In the genomic region with DNA sequence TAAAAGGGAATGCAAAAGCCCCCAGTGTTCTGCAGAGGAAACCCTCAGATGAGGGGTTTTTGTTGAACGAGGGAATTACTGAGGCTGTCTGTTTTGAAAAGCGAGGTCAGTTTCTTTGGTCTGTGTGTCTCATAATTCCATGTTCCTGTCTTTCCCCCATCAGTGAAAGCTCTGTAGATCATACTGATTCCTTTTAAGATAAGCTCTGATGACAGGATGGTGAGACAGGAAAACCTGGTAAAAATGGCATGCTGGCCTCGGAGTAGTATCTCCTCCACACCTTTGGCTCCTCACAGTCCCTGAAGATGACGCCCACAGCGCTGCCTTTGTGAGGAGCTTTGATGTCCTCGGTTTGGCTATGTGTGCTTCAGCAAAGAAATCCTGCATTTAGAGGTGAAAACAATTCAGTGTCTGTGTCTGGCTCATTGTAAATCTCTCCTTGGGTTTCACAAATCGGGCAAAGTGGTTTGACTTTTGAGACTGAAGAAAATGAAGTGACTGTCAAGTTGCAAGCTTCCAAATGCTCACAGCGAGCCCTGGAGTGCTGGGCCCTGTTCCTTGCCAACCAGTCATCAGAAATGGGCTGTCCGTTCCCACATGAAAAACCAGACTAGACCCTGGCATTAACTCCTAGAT, we compare ENCODE assay signal across 25 cellular contexts.
"Had no signal": no experiment of that assay in that cellular context is flagged by ENCODE, and none has a peak within 500 bp of the region (broad histone marks: within the 10 kb centered on the region; RNA-seq: fewer than 3 reads in every experiment).

No MANE protein-coding gene starts in this region.

- H3K4me3 Mint-ChIP-seq: dendritic cell treated with granulocyte-macrophage colony-stimulating factor and Interleukin-4, amounts not matched to agents 40 ng/mL and 50 ng/mL, for 4 days; effector memory CD8-positive, alpha-beta T cell; immature natural killer cell; memory B cell; naive B cell; nephron progenitor cell; stimulated activated memory B cell treated with anti-CD40 and anti-IgM and Interleukin-4, amounts not matched to agents 10 μg/mL and 1 μg/mL and 100 μg/mL, for 72 hours; stimulated activated naive CD8-positive, alpha-beta T cell treated with anti-CD3 and anti-CD28 coated beads, Interleukin-15, amount 100 ng/mL, for 72 hours had no signal

- ATAC-seq: effector memory CD8-positive, alpha-beta T cell; gastroesophageal sphincter; left lung; lower lobe of right lung; psoas muscle; sciatic nerve; stimulated activated memory B cell treated with anti-CD40 and anti-IgM and Interleukin-4, amounts not matched to agents 10 μg/mL and 1 μg/mL and 100 μg/mL, for 72 hours; stimulated activated naive CD8-positive, alpha-beta T cell treated with anti-CD3 and anti-CD28 coated beads, Interleukin-15, amount 100 ng/mL, for 72 hours had no signal

- H3K27me3 ChIP-seq: esophagus squamous epithelium, gastroesophageal sphincter, left lung, spleen, testis, tibial nerve had no signal

- H3K9me3 ChIP-seq: esophagus squamous epithelium, psoas muscle, testis, tibial nerve had no signal

- H3K4me1 ChIP-seq: esophagus squamous epithelium, gastroesophageal sphincter, left lung, lower lobe of right lung, parathyroid adenoma, psoas muscle, spleen, testis, tibial nerve had no signal

- H3K36me3 ChIP-seq: esophagus squamous epithelium, gastroesophageal sphincter, left lung, lower lobe of right lung, spleen, tibial nerve had no signal

- H2AFZ ChIP-seq: parathyroid adenoma had no signal

- H3K27ac Mint-ChIP-seq: dendritic cell treated with granulocyte-macrophage colony-stimulating factor and Interleukin-4, amounts not matched to agents 40 ng/mL and 50 ng/mL, for 4 days; effector memory CD8-positive, alpha-beta T cell; immature natural killer cell; memory B cell; nephron progenitor cell; stimulated activated memory B cell treated with anti-CD40 and anti-IgM and Interleukin-4, amounts not matched to agents 10 μg/mL and 1 μg/mL and 100 μg/mL, for 72 hours; stimulated activated naive CD8-positive, alpha-beta T cell treated with anti-CD3 and anti-CD28 coated beads, Interleukin-15, amount 100 ng/mL, for 72 hours had no signal

- H3K79me2 ChIP-seq: parathyroid adenoma had no signal

- H3K4me3 ChIP-seq: esophagus squamous epithelium, gastroesophageal sphincter, left lung, lower lobe of right lung, psoas muscle, spleen, testis, tibial nerve had no signal

- H3K4me1 Mint-ChIP-seq: immature natural killer cell; memory B cell; naive B cell; stimulated activated memory B cell treated with anti-CD40 and anti-IgM and Interleukin-4, amounts not matched to agents 10 μg/mL and 1 μg/mL and 100 μg/mL, for 72 hours; stimulated activated naive CD8-positive, alpha-beta T cell treated with anti-CD3 and anti-CD28 coated beads, Interleukin-15, amount 100 ng/mL, for 72 hours had no signal

- H3K27me3 Mint-ChIP-seq: dendritic cell treated with granulocyte-macrophage colony-stimulating factor and Interleukin-4, amounts not matched to agents 40 ng/mL and 50 ng/mL, for 4 days; naive B cell; stimulated activated memory B cell treated with anti-CD40 and anti-IgM and Interleukin-4, amounts not matched to agents 10 μg/mL and 1 μg/mL and 100 μg/mL, for 72 hours; stimulated activated naive CD8-positive, alpha-beta T cell treated with anti-CD3 and anti-CD28 coated beads, Interleukin-15, amount 100 ng/mL, for 72 hours had no signal

- DNase-seq: effector memory CD8-positive, alpha-beta T cell; esophagus squamous epithelium; foreskin fibroblast; glutamatergic neuron; immature natural killer cell; left lung; lower lobe of right lung; naive B cell; nephron progenitor cell; psoas muscle; retina; spleen; stimulated activated CD4-positive, alpha-beta T cell treated with anti-CD3 and anti-CD28 coated beads, Interleukin-15, amount 100 ng/mL, for 24 hours; stimulated activated CD4-positive, alpha-beta T cell treated with anti-CD3 and anti-CD28 coated beads, Interleukin-1b, Interleukin-23, amount 100 ng/mL, for 48 hours; stimulated activated CD4-positive, alpha-beta T cell treated with anti-CD3 and anti-CD28 coated beads, Interleukin-4, amount 100 ng/mL, for 24 hours; stimulated activated naive CD8-positive, alpha-beta T cell treated with anti-CD3 and anti-CD28 coated beads, Interleukin-15, amount 100 ng/mL, for 72 hours; testis had no signal

- H3K36me3 Mint-ChIP-seq: immature natural killer cell; memory B cell; stimulated activated memory B cell treated with anti-CD40 and anti-IgM and Interleukin-4, amounts not matched to agents 10 μg/mL and 1 μg/mL and 100 μg/mL, for 72 hours had no signal

- H3K27ac ChIP-seq: esophagus squamous epithelium, gastroesophageal sphincter, left lung, lower lobe of right lung, parathyroid adenoma, psoas muscle, spleen, testis, tibial nerve had no signal

- FAIRE-seq: keratinocyte had no signal

- H3K9ac ChIP-seq: parathyroid adenoma had no signal
